In genomic region chr5:172868924-172869565, GRCh38 we compare ENCODE assay signal across 8 cellular contexts. TPM values are rescaled to one million over a fixed set of nuclear protein-coding genes. Genes with fewer than 3 reads are reported as not detected.
DNase-seq lines count a peak whose midpoint lies in the region; TF ChIP-seq lines count a peak whose summit lies in the region.

No MANE protein-coding gene starts in this region.

- H3K36me3 ChIP-seq in neural progenitor cell = no peaks in the 10 kb centered on the region

- H3K27me3 ChIP-seq in neural progenitor cell = no peaks in the 10 kb centered on the region

- no peaks in the 10 kb centered on the region for H3F3A ChIP-seq in neural progenitor cell (ENCODE audit: low read depth)

- peak; percentile 92 for DNase-seq in AG10803 (ENCODE audit: low read depth)
- DNase-seq in RWPE1 (ENCODE audit: low spot score) = peak; percentile 75
- peak; percentile 98 for DNase-seq in fibroblast of mammary gland (ENCODE audit: low read depth)
- DNase-seq in osteocyte (ENCODE audit: extremely low spot score, unreplicated experiment) = peak; percentile 90
- no peak for DNase-seq in neural progenitor cell (ENCODE audit: low spot score)
- no peak for DNase-seq in NCI-H2227 treated with DMSO at 0.1 percent for 48 hours (lab: John Stamatoyannopoulos, UW)
- DNase-seq in activated naive CD4-positive, alpha-beta T cell (lab: John Stamatoyannopoulos, UW) = no peak
- DNase-seq in NCI-H524 (lab: John Stamatoyannopoulos, UW) = no peak

- peaks cover 80% of the 10 kb centered on the region for H4K20me1 ChIP-seq in neural progenitor cell (ENCODE audit: low read depth)

- TF ChIP-seq CTCF in AG10803 (conservative IDR thresholded peaks at IDR 0.05; ENCODE audit: low read length) = peak; percentile 45
- no peak; the same call in 1 of the 2 replicates for TF ChIP-seq CTCF in RWPE1 (conservative IDR thresholded peaks at IDR 0.05; ENCODE audit: low read depth)
- peak; percentile 44 for TF ChIP-seq CTCF in fibroblast of mammary gland (conservative IDR thresholded peaks at IDR 0.05; ENCODE audit: control insufficient read depth, insufficient read depth, low read depth, low read length)
- TF ChIP-seq CTCF in osteocyte (IDR thresholded peaks at IDR 0.05) = peak; percentile 58
- TF ChIP-seq CTCF in neural progenitor cell (IDR thresholded peaks at IDR 0.05) = no peak

- H3K36me3 Mint-ChIP-seq in osteocyte (ENCODE audit: unreplicated experiment) = no peaks in the 10 kb centered on the region
- H3K36me3 Mint-ChIP-seq in neural progenitor cell = no peaks in the 10 kb centered on the region

- H3K27ac ChIP-seq in RWPE1 (peak overlapping the region; percentile 98), neural progenitor cell (no peak overlapping the region)

- peaks cover 15% of the 10 kb centered on the region for H3K79me2 ChIP-seq in neural progenitor cell (ENCODE audit: low read depth)

- 0 out of 2 replicates have a peak overlapping the region, but pooled peaks have one; percentile 12 for H3K4me3 ChIP-seq in AG10803 (ENCODE audit: low read length)
- peak overlapping the region; percentile 10 for H3K4me3 ChIP-seq in fibroblast of mammary gland (ENCODE audit: control insufficient read depth, low read depth, low read length)
- no peak overlapping the region for H3K4me3 ChIP-seq in neural progenitor cell

- H3K9me3 Mint-ChIP-seq in osteocyte (ENCODE audit: unreplicated experiment) = no peaks in the 10 kb centered on the region
- no peaks in the 10 kb centered on the region for H3K9me3 Mint-ChIP-seq in neural progenitor cell

- POLR2A ChIA-PET in RWPE1 (lab: Yijun Ruan, JAX; ENCODE audit: low non-redundant PET) = no interaction called here

- peak overlapping the region; percentile 45 for H3K4me3 Mint-ChIP-seq in osteocyte (ENCODE audit: unreplicated experiment)
- no peak overlapping the region for H3K4me3 Mint-ChIP-seq in neural progenitor cell

- H3K4me1 ChIP-seq in neural progenitor cell = peaks cover 20% of the 10 kb centered on the region

- peaks cover 24% of the 10 kb centered on the region for H3K4me1 Mint-ChIP-seq in osteocyte (ENCODE audit: unreplicated experiment)
- H3K4me1 Mint-ChIP-seq in neural progenitor cell = peaks cover 16% of the 10 kb centered on the region

- H3K27ac Mint-ChIP-seq in osteocyte (ENCODE audit: unreplicated experiment) = no peak overlapping the region
- no peak overlapping the region for H3K27ac Mint-ChIP-seq in neural progenitor cell

- no peaks in the 10 kb centered on the region for H3K9me3 ChIP-seq in neural progenitor cell (ENCODE audit: low read depth)

- H3K27me3 Mint-ChIP-seq in osteocyte (ENCODE audit: unreplicated experiment) = no peaks in the 10 kb centered on the region
- H3K27me3 Mint-ChIP-seq in neural progenitor cell (ENCODE audit: insufficient read depth, low read depth) = no peaks in the 10 kb centered on the region

- H3K9ac ChIP-seq in neural progenitor cell = no peak overlapping the region

- no peak overlapping the region for H2AFZ ChIP-seq in neural progenitor cell (replicated peaks)

- no peak overlapping the region for H3K4me2 ChIP-seq in neural progenitor cell

- CTCF ChIA-PET in RWPE1 (lab: Yijun Ruan, JAX) = interaction anchor here (0.6 to 1.4 kb wide), 7 partner anchors 9 to 1855 kb away, joined by 3 to 5 read pairs (median 4); partner anchors contain the start of gene MSX2

RNA-seq across cellular contexts. Expression of gene ERGIC1, which starts 35.0 kb away (rescaled TPM):
- total RNA-seq in osteocyte (174 and 175 TPM in 2 replicates), neural progenitor cell (ENCODE audit: low replicate concordance) (28.7 and 50.8 TPM in 2 replicates)

Comparison
In these comparisons a context has a peak if more than half of its experiments do, and no peak if none do; other contexts are left out.
1. DNase-seq: peak in AG10803 (single experiment), RWPE1 (single experiment), fibroblast of mammary gland (single experiment) and osteocyte (single experiment); none in neural progenitor cell (single experiment), NCI-H2227 treated with DMSO at 0.1 percent for 48 hours (single experiment), activated naive CD4-positive, alpha-beta T cell (0 of 4) and NCI-H524 (0 of 2).
2. CTCF ChIP-seq: peak in AG10803 (single experiment), fibroblast of mammary gland (single experiment) and osteocyte (single experiment); none in RWPE1 (single experiment) and neural progenitor cell (single experiment).